Comparison of ENCODE assay signal across 34 cellular contexts in genomic region chr9:69065660-69066059, GRCh38. TPM values are rescaled to one million over a fixed set of nuclear protein-coding genes. Genes with fewer than 3 reads are reported as not detected.
"Had no signal": no experiment of that assay in that cellular context is flagged by ENCODE, and none has a peak within 500 bp of the region (broad histone marks: within the 10 kb centered on the region; RNA-seq: fewer than 3 reads in every experiment).

No MANE protein-coding gene starts in this region.

- H3K36me3 ChIP-seq: neural progenitor cell, transverse colon had no signal

- H3K4me1 Mint-ChIP-seq: mesothelial cell of epicardium, neural progenitor cell had no signal

- ATAC-seq: natural killer cell; psoas muscle; stimulated activated memory B cell treated with anti-CD40 and anti-IgM and Interleukin-4, amounts not matched to agents 10 μg/mL and 1 μg/mL and 100 μg/mL, for 72 hours; stimulated activated naive CD8-positive, alpha-beta T cell treated with anti-CD3 and anti-CD28 coated beads, Interleukin-15, amount 100 ng/mL, for 72 hours had no signal

- H3K4me1 ChIP-seq: neural progenitor cell, parathyroid adenoma, testis, transverse colon, upper lobe of left lung, vagina had no signal

- H3K4me2 ChIP-seq: hepatocyte, neural progenitor cell, smooth muscle cell had no signal

- H3K27me3 ChIP-seq: hepatocyte, neural progenitor cell, neutrophil, right lobe of liver, testis, thyroid gland, transverse colon, upper lobe of left lung, vagina had no signal

- DNase-seq: mesendoderm; naive B cell; natural killer cell; nephron progenitor cell; occipital lobe; psoas muscle; right lobe of liver; stimulated activated CD4-positive, alpha-beta T cell treated with anti-CD3 and anti-CD28 coated beads, Interleukin-1b, Interleukin-23, amount 100 ng/mL, for 48 hours; stimulated activated CD4-positive, alpha-beta T cell treated with anti-CD3 and anti-CD28 coated beads, Interleukin-2, amount 100 ng/mL, for 48 hours; stimulated activated CD4-positive, alpha-beta T cell treated with anti-CD3 and anti-CD28 coated beads, Interleukin-4, amount 100 ng/mL, for 4 hours; stimulated activated CD8-positive, alpha-beta memory T cell treated with anti-CD3 and anti-CD28 coated beads, Interleukin-4, amount 100 ng/mL, for 48 hours; stimulated activated naive CD4-positive, alpha-beta T cell treated with Interleukin-2 at 50 U/mL for 16 hours; stimulated activated naive CD8-positive, alpha-beta T cell treated with anti-CD3 and anti-CD28 coated beads, Interleukin-15, amount 100 ng/mL, for 72 hours; substantia nigra; testis; thyroid gland; transverse colon; upper lobe of left lung had no signal

- H3K4me3 ChIP-seq: hepatocyte, lung, neural progenitor cell, psoas muscle, right lobe of liver, smooth muscle cell, thyroid gland, transverse colon, upper lobe of left lung, vagina had no signal

- H3K36me3 Mint-ChIP-seq: natural killer cell had no signal

- H3K4me3 Mint-ChIP-seq: mesothelial cell of epicardium; naive B cell; natural killer cell; nephron progenitor cell; neural progenitor cell; stimulated activated memory B cell treated with anti-CD40 and anti-IgM and Interleukin-4, amounts not matched to agents 10 μg/mL and 1 μg/mL and 100 μg/mL, for 72 hours; stimulated activated naive CD8-positive, alpha-beta T cell treated with anti-CD3 and anti-CD28 coated beads, Interleukin-15, amount 100 ng/mL, for 72 hours had no signal

- H3K9me3 Mint-ChIP-seq: mesothelial cell of epicardium; natural killer cell; nephron progenitor cell; neural progenitor cell; stimulated activated memory B cell treated with anti-CD40 and anti-IgM and Interleukin-4, amounts not matched to agents 10 μg/mL and 1 μg/mL and 100 μg/mL, for 72 hours; stimulated activated naive CD8-positive, alpha-beta T cell treated with anti-CD3 and anti-CD28 coated beads, Interleukin-15, amount 100 ng/mL, for 72 hours had no signal

- H3K9me3 ChIP-seq: neutrophil, psoas muscle, right lobe of liver, testis, thyroid gland, transverse colon, upper lobe of left lung, vagina had no signal

- H3K27me3 Mint-ChIP-seq: naive B cell; stimulated activated memory B cell treated with anti-CD40 and anti-IgM and Interleukin-4, amounts not matched to agents 10 μg/mL and 1 μg/mL and 100 μg/mL, for 72 hours; stimulated activated naive CD8-positive, alpha-beta T cell treated with anti-CD3 and anti-CD28 coated beads, Interleukin-15, amount 100 ng/mL, for 72 hours had no signal

- H3K9ac ChIP-seq: neural progenitor cell, parathyroid adenoma had no signal

- H3K79me2 ChIP-seq: hepatocyte, parathyroid adenoma had no signal

- H2AFZ ChIP-seq: hepatocyte, neural progenitor cell, parathyroid adenoma had no signal

- H3K27ac ChIP-seq: hepatocyte, neural progenitor cell, neutrophil, parathyroid adenoma, psoas muscle, testis, thyroid gland, transverse colon, upper lobe of left lung, vagina had no signal

- H3K27ac Mint-ChIP-seq: mesothelial cell of epicardium; naive B cell; natural killer cell; nephron progenitor cell; neural progenitor cell; stimulated activated memory B cell treated with anti-CD40 and anti-IgM and Interleukin-4, amounts not matched to agents 10 μg/mL and 1 μg/mL and 100 μg/mL, for 72 hours had no signal

RNA-seq across cellular contexts. Expression of gene PRKACG, which starts 51.7 kb away (rescaled TPM):
- total RNA-seq: hepatocyte, kidney epithelial cell, lower leg skin, lung, mesothelial cell of epicardium, mononuclear cell, natural killer cell, occipital lobe, osteocyte, posterior vena cava, psoas muscle, right lobe of liver, skeletal muscle tissue, smooth muscle cell, thyroid gland, transverse colon, upper lobe of left lung, urinary bladder, vagina had no signal
- polyA plus RNA-seq: hepatocyte, lung, psoas muscle, smooth muscle cell, urinary bladder had no signal
